ENCODE assay signal across 8 cellular contexts in the genomic region with DNA sequence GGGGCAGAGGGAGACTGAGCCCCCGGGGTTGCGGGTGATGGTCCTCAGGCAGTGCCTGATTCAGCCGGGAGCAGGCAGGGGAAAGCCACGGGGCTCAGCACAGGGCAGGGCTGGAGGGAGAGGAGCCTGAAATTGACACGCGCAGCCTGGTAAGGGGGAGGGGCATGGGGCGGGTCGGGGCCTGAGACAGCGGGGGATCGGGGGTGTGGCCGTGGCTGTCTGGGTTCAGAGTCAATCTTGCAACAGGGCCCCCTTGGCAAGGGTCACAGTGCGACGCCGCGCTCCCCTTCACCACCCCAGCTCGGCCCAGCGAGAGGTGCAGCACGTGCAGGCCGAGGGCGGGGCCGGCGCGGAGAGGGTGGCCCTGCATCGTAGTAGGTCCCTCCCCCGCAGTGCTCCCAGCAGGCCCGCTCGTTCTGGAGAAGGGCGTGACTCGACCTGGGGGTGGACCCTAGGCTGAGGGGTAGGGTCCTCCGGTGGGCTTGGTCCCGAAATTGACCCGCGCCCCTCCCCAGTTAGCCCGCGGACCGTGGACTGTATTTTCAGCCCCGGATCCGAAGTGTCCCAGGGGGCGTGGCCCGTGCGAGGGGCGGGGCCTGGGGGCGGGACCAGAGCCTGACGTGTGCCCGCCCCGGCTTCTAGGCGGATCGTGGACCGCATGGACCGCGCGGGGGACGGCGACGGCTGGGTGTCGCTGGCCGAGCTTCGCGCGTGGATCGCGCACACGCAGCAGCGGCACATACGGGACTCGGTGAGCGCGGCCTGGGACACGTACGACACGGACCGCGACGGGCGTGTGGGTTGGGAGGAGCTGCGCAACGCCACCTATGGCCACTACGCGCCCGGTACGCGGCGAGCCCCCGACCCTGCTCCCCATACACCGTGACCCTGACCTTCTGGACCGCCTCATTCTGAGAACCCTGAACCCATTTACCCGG. TPM values are rescaled to one million over a fixed set of nuclear protein-coding genes. Genes with fewer than 3 reads are reported as not detected.
DNase-seq lines count a peak whose midpoint lies in the region; ATAC-seq and TF ChIP-seq lines count a peak whose summit lies in the region.

No MANE protein-coding gene starts in this region.

- H3K4me2 ChIP-seq in OCI-LY1 (ENCODE audit: low read length), result peak overlapping the region; percentile 92
- H3K4me2 ChIP-seq in neural progenitor cell, result peak overlapping the region; percentile 73

- H4K20me1 ChIP-seq in OCI-LY1 (ENCODE audit: insufficient read depth, low read length), result no peaks in the 10 kb centered on the region
- H4K20me1 ChIP-seq in neural progenitor cell (ENCODE audit: low read depth), result peaks cover 22% of the 10 kb centered on the region

- peak; percentile 55 for ATAC-seq in HG03097 (IDR thresholded peaks at IDR 0.05; ENCODE audit: low FRiP score, unreplicated experiment)

- peaks cover 1% of the 10 kb centered on the region for H3K36me3 Mint-ChIP-seq in neural progenitor cell

- TF ChIP-seq CTCF in OCI-LY1 (IDR thresholded peaks at IDR 0.05; ENCODE audit: low read length), result peak; percentile 52
- peak; percentile 50 for TF ChIP-seq CTCF in neural progenitor cell (IDR thresholded peaks at IDR 0.05)

- no peaks in the 10 kb centered on the region for H3K9me3 ChIP-seq in OCI-LY1 (ENCODE audit: low read length)
- no peaks in the 10 kb centered on the region for H3K9me3 ChIP-seq in neural progenitor cell (ENCODE audit: low read depth)

- peaks cover 23% of the 10 kb centered on the region for H3K27me3 Mint-ChIP-seq in neural progenitor cell (ENCODE audit: insufficient read depth, low read depth)

- H3F3A ChIP-seq in OCI-LY1 (ENCODE audit: insufficient read depth, low read length) (no peaks in the 10 kb centered on the region), neural progenitor cell (ENCODE audit: low read depth) (peaks cover 10% of the 10 kb centered on the region)

- no peak overlapping the region for H2AFZ ChIP-seq in OCI-LY1 (ENCODE audit: low read length)
- H2AFZ ChIP-seq in neural progenitor cell (replicated peaks), result no peak overlapping the region

- H3K27me3 ChIP-seq in OCI-LY1 (ENCODE audit: insufficient read depth, low read length) (no peaks in the 10 kb centered on the region), neural progenitor cell (peaks cover 13% of the 10 kb centered on the region)

- peaks cover 18% of the 10 kb centered on the region for H3K4me1 Mint-ChIP-seq in neural progenitor cell

- peak overlapping the region; percentile 53 for H3K27ac Mint-ChIP-seq in neural progenitor cell

- H3K4me1 ChIP-seq in OCI-LY1 (ENCODE audit: insufficient read depth, low read length, severe bottlenecking) (peaks cover 24% of the 10 kb centered on the region), neural progenitor cell (peaks cover 4% of the 10 kb centered on the region)

- H3K9me3 Mint-ChIP-seq in neural progenitor cell, result no peaks in the 10 kb centered on the region

- H3K4me3 ChIP-seq in OCI-LY1 (ENCODE audit: low read depth, low read length, poor library complexity, severe bottlenecking), result peak overlapping the region; percentile 72
- H3K4me3 ChIP-seq in neural progenitor cell, result peak overlapping the region; percentile 59

- peak overlapping the region; percentile 34; the same call in 1 of the 2 replicates for H3K9ac ChIP-seq in OCI-LY1 (ENCODE audit: low read length)
- H3K9ac ChIP-seq in neural progenitor cell, result no peak overlapping the region

- no peaks in the 10 kb centered on the region for H3K9me2 ChIP-seq in OCI-LY1 (ENCODE audit: low read depth, low read length)

- H3K27ac ChIP-seq in OCI-LY1 (ENCODE audit: low read depth, low read length, poor library complexity, severe bottlenecking) (no peak overlapping the region), neural progenitor cell (no peak overlapping the region), substantia nigra (ENCODE audit: low read depth, low read length, poor library complexity, severe bottlenecking) (peak overlapping the region; percentile 17)

- H3K79me2 ChIP-seq in OCI-LY1 (ENCODE audit: insufficient read depth, low read length) (no peaks in the 10 kb centered on the region), neural progenitor cell (ENCODE audit: low read depth) (no peaks in the 10 kb centered on the region)

- peak; percentile 75 for DNase-seq in NCI-H1436 (lab: John Stamatoyannopoulos, UW)
- DNase-seq in NCI-H1436 treated with DMSO at 0.1 percent for 48 hours (lab: John Stamatoyannopoulos, UW), result no peak
- DNase-seq in activated T-cell treated with anti-CD3 and anti-CD28 coated beads, Interleukin-2, amount 50 U/mL, for 48 hours, result peak; percentile 93 to 95
- peak; percentile 28 for DNase-seq in fibroblast of peridontal ligament (ENCODE audit: extremely low read depth)
- DNase-seq in neural progenitor cell (ENCODE audit: low spot score), result peak; percentile 84
- peak in 38 of 49 donors; percentile 15 to 89 (median 55) for DNase-seq in substantia nigra (lab: John Stamatoyannopoulos, UW)

- peak overlapping the region; percentile 85 for H3K4me3 Mint-ChIP-seq in neural progenitor cell

- H3K36me3 ChIP-seq in OCI-LY1 (ENCODE audit: insufficient read depth, low read length), result no peaks in the 10 kb centered on the region
- no peaks in the 10 kb centered on the region for H3K36me3 ChIP-seq in neural progenitor cell

RNA-seq across cellular contexts. Expression of a gene that starts 6.0 kb away (rescaled TPM):
- 4.2 and 4.5 TPM in 2 replicates for total RNA-seq in neural progenitor cell (ENCODE audit: low replicate concordance)

RNA-seq across cellular contexts. Expression of a gene that starts 21.4 kb away (rescaled TPM):
- total RNA-seq in neural progenitor cell (ENCODE audit: low replicate concordance), result 10.0 and 30.8 TPM in 2 replicates

RNA-seq across cellular contexts. Expression of a gene that starts 37.6 kb away (rescaled TPM):
- total RNA-seq in neural progenitor cell (ENCODE audit: low replicate concordance), result 5,448 and 6,772 TPM in 2 replicates

RNA-seq across cellular contexts. Expression of a gene that starts 46.4 kb away (rescaled TPM):
- total RNA-seq in neural progenitor cell (ENCODE audit: low replicate concordance), result 2,053 and 3,348 TPM in 2 replicates

RNA-seq across cellular contexts. Expression of a gene that starts 46.5 kb away (rescaled TPM):
- 26.2 and 68.3 TPM in 2 replicates for total RNA-seq in neural progenitor cell (ENCODE audit: low replicate concordance)
